Comparison of ENCODE assay signal across 18 cellular contexts in the genomic region with DNA sequence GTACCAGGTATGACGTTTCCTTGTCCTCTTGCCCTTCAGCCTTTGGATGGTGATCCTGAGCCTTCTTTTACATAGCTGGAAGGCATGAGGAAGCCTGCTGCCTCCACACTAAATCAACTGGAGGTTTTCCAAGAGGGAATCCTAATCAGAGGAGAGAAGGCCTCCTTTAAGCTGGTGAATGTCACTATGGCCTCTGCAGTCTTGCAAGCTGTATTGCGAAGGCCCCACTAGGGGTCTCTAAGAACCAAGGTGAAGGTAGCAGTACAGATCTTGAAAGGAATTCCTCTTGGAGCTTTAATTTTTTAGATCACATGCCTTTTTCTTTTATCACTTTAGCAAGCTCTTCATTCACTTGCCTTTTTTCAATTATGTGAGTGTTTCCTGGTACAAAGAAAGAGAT.
DNase-seq lines count a peak whose midpoint lies in the region; TF ChIP-seq lines count a peak whose summit lies in the region.
"Had no signal": no experiment of that assay in that cellular context is flagged by ENCODE, and none has a peak within 500 bp of the region (broad histone marks: within the 10 kb centered on the region; RNA-seq: fewer than 3 reads in every experiment).

No MANE protein-coding gene starts in this region.

- no peaks in the 10 kb centered on the region for H3K9me2 ChIP-seq in Loucy (replicated peaks; ENCODE audit: low read depth, low read length)

- H3K36me3 Mint-ChIP-seq in progenitor cell of endocrine pancreas (ENCODE audit: insufficient read depth) = peaks cover 48% of the 10 kb centered on the region

- no peaks in the 10 kb centered on the region for H3F3A ChIP-seq in Loucy (ENCODE audit: low read depth)

- H3K9ac ChIP-seq in Loucy (ENCODE audit: low read depth, low read length, poor library complexity, severe bottlenecking) = no peak overlapping the region

- TF ChIP-seq CTCF in Loucy (conservative IDR thresholded peaks at IDR 0.05; ENCODE audit: low read length) (peak; percentile 39), choroid plexus epithelial cell (conservative IDR thresholded peaks at IDR 0.05; ENCODE audit: low read depth, low read length) (peak; percentile 28), progenitor cell of endocrine pancreas (IDR thresholded peaks at IDR 0.05; ENCODE audit: unreplicated experiment) (peak; percentile 30)

- DNase-seq in NCI-H82 (lab: John Stamatoyannopoulos, UW) (peak; percentile 32), NCI-H82 treated with DMSO at 0.1 percent for 48 hours (lab: John Stamatoyannopoulos, UW; ENCODE audit: unreplicated experiment) (no peak), choroid plexus epithelial cell (ENCODE audit: low read depth) (no peak), progenitor cell of endocrine pancreas (ENCODE audit: low spot score, unreplicated experiment) (no peak), DMS114 treated with DMSO at 0.1 percent for 48 hours (lab: John Stamatoyannopoulos, UW; ENCODE audit: unreplicated experiment) (no peak), hippocampal formation (lab: John Stamatoyannopoulos, UW) (no peak), NCI-H2196 (lab: John Stamatoyannopoulos, UW; ENCODE audit: unreplicated experiment) (no peak)
- DNase-seq: DMS79 treated with DMSO at 0.1 percent for 48 hours; dorsolateral prefrontal cortex; Karpas-422; NCI-H1092 treated with DMSO at 0.1 percent for 48 hours; NCI-H2107; stimulated activated CD4-positive, alpha-beta T cell treated with anti-CD3 and anti-CD28 coated beads, Interleukin-12 subunit alpha, Interleukin-12 subunit beta, amount 100 ng/mL, for 4 hours; stimulated activated CD8-positive, alpha-beta memory T cell treated with anti-CD3 and anti-CD28 coated beads, Interleukin-4, amount 100 ng/mL, for 48 hours had no signal

- no peaks in the 10 kb centered on the region for H3K27me3 ChIP-seq in Loucy (ENCODE audit: insufficient read depth, low read length, poor library complexity, severe bottlenecking)
- H3K27me3 ChIP-seq: dorsolateral prefrontal cortex, vagina had no signal

- no peaks in the 10 kb centered on the region for H4K20me1 ChIP-seq in Loucy (ENCODE audit: insufficient read depth, low read length, poor library complexity, severe bottlenecking)

- no peaks in the 10 kb centered on the region for H3K27me3 Mint-ChIP-seq in progenitor cell of endocrine pancreas

- H3K36me3 ChIP-seq in Loucy (ENCODE audit: insufficient read depth, low read length) = peaks cover 17% of the 10 kb centered on the region; the same call in 1 of the 2 replicates

- no peaks in the 10 kb centered on the region for H3K79me2 ChIP-seq in Loucy (ENCODE audit: insufficient read depth, low read length)

- no peaks in the 10 kb centered on the region for H3K9me3 ChIP-seq in Loucy (ENCODE audit: insufficient read depth, low read depth, low read length)
- H3K9me3 ChIP-seq: A549, vagina had no signal

- no peak overlapping the region for H3K4me2 ChIP-seq in Loucy (ENCODE audit: low read depth, low read length, poor library complexity, severe bottlenecking)
- H3K4me2 ChIP-seq: A549 had no signal

- peak overlapping the region; percentile 85 for H3K27ac Mint-ChIP-seq in progenitor cell of endocrine pancreas
- H3K27ac Mint-ChIP-seq: activated T-helper 1 cell treated with anti-CD3 and anti-CD28 coated beads, Interleukin-12 subunit alpha, Interleukin-12 subunit beta, Interleukin-2, Interleukin-4 antibody, amounts not matched to agents 30 ng/mL and 10 ng/mL and 1 ng/mL, durations not matched to agents 14 hours and 24 hours and 36 hours had no signal

- H2AFZ ChIP-seq in Loucy (ENCODE audit: low read length) = no peak overlapping the region

- H3K4me3 ChIP-seq in Loucy (ENCODE audit: low read length, poor library complexity, severe bottlenecking) (no peak overlapping the region), choroid plexus epithelial cell (ENCODE audit: low read depth, low read length) (no peak overlapping the region)
- H3K4me3 ChIP-seq: A549, dorsolateral prefrontal cortex, vagina had no signal

- H3K4me1 Mint-ChIP-seq in progenitor cell of endocrine pancreas (ENCODE audit: low read depth) = peaks cover 3% of the 10 kb centered on the region

- no peaks in the 10 kb centered on the region for H3K9me3 Mint-ChIP-seq in progenitor cell of endocrine pancreas (ENCODE audit: low read depth)
- H3K9me3 Mint-ChIP-seq: activated T-helper 1 cell treated with anti-CD3 and anti-CD28 coated beads, Interleukin-12 subunit alpha, Interleukin-12 subunit beta, Interleukin-2, Interleukin-4 antibody, amounts not matched to agents 30 ng/mL and 10 ng/mL and 1 ng/mL, durations not matched to agents 14 hours and 24 hours and 36 hours had no signal

- no peak overlapping the region for H3K4me3 Mint-ChIP-seq in progenitor cell of endocrine pancreas (ENCODE audit: low read depth)
- H3K4me3 Mint-ChIP-seq: activated T-helper 1 cell treated with anti-CD3 and anti-CD28 coated beads, Interleukin-12 subunit alpha, Interleukin-12 subunit beta, Interleukin-2, Interleukin-4 antibody, amounts not matched to agents 30 ng/mL and 10 ng/mL and 1 ng/mL, durations not matched to agents 14 hours and 24 hours and 36 hours had no signal

- no peaks in the 10 kb centered on the region for H3K4me1 ChIP-seq in Loucy (ENCODE audit: insufficient read depth, low read length, poor library complexity, severe bottlenecking)
